Comparison of ENCODE assay signal across 1 cellular context in genomic region chr12:110282343-110282860, GRCh38.
TF ChIP-seq lines count a peak whose summit lies in the region.

No MANE protein-coding gene starts in this region.

TF ChIP-seq in K562, 482 proteins besides CTCF, POLR2A, EP300 and RAD21 (continued from another document):
- no peak for TF ChIP-seq AFF4 (CRISPR knock-in tag; IDR thresholded peaks at IDR 0.05)
- no peak for TF ChIP-seq PATZ1 (CRISPR knock-in tag; IDR thresholded peaks at IDR 0.05; ENCODE audit: borderline replicate concordance)
- TF ChIP-seq DPF2 (IDR thresholded peaks at IDR 0.05) = peak; percentile 41; the same call in 1 of the 2 replicates
- peak; percentile 31; the same call in 1 of the 2 replicates for TF ChIP-seq TAL1 (IDR thresholded peaks at IDR 0.05)
- TF ChIP-seq SUPT5H (IDR thresholded peaks at IDR 0.05) = no peak
- no peak for TF ChIP-seq ZFP91 (CRISPR knock-in tag; IDR thresholded peaks at IDR 0.05)
- 0 out of 4 replicates have a peak, but pooled peaks of 1 of the 2 experiments have one; percentile 13 for TF ChIP-seq MLLT1 (IDR thresholded peaks at IDR 0.05)
- TF ChIP-seq BRCA1 (IDR thresholded peaks at IDR 0.05) = no peak
- no peak for TF ChIP-seq BRCA1 (CRISPR knock-in tag; IDR thresholded peaks at IDR 0.05)
- 0 out of 2 replicates have a peak, but pooled peaks have one; percentile 18 for TF ChIP-seq SMARCA4 (IDR thresholded peaks at IDR 0.05)
- TF ChIP-seq TCF7L2 (IDR thresholded peaks at IDR 0.05; ENCODE audit: low read depth, low read length) = no peak
